22 cellular contexts compared by ENCODE assay signal in genomic region chr1:28981170-28981569, GRCh38.
"Had no signal": no experiment of that assay in that cellular context is flagged by ENCODE, and none has a peak within 500 bp of the region (broad histone marks: within the 10 kb centered on the region; RNA-seq: fewer than 3 reads in every experiment).

No MANE protein-coding gene starts in this region.

- H3K4me3 ChIP-seq: left ventricle myocardium inferior, prostate gland, right atrium auricular region, tibial artery had no signal

- H3K27me3 Mint-ChIP-seq: activated naive CD4-positive, alpha-beta T cell treated with anti-CD3 and anti-CD28 coated beads, Interleukin-2, amount 10 ng/mL, durations not matched to agents 7 days and 5 days; naive thymus-derived CD8-positive, alpha-beta T cell; T-cell had no signal

- ATAC-seq: naive thymus-derived CD8-positive, alpha-beta T cell; stimulated activated naive CD8-positive, alpha-beta T cell treated with anti-CD3 and anti-CD28 coated beads, Interleukin-15, Interleukin-2, amounts not matched to agents 100 U/mL and 50 U/mL, for 24 hours; T-cell had no signal

- H3K4me1 ChIP-seq: prostate gland, tibial artery had no signal

- H3K9me3 ChIP-seq: left ventricle myocardium inferior, prostate gland, right atrium auricular region, tibial artery had no signal

- DNase-seq: activated CD4-positive, alpha-beta T cell treated with anti-CD3 and anti-CD28 coated beads, Interleukin-2, amount 50 U/mL, for 4 hours; activated CD8-positive, alpha-beta memory T cell treated with anti-CD3 and anti-CD28 coated beads for 24 hours; activated CD8-positive, alpha-beta memory T cell treated with anti-CD3 and anti-CD28 coated beads, Interleukin-2, amount 50 U/mL, for 4 hours; activated naive CD4-positive, alpha-beta T cell treated with anti-CD3 and anti-CD28 coated beads, Interleukin-2, amount 10 ng/mL, durations not matched to agents 7 days and 5 days; activated T-cell treated with anti-CD3 and anti-CD28 coated beads, Interleukin-2, amount 50 U/mL, for 48 hours; central memory CD4-positive, alpha-beta T cell; dermis blood vessel endothelial cell; effector CD8-positive, alpha-beta T cell; erythroblast; hippocampal formation; left ventricle myocardium inferior; naive thymus-derived CD8-positive, alpha-beta T cell; stimulated activated CD4-positive, alpha-beta T cell treated with anti-CD3 and anti-CD28 coated beads, Interleukin-4, amount 100 ng/mL, for 4 hours; stimulated activated naive CD8-positive, alpha-beta T cell treated with anti-CD3 and anti-CD28 coated beads, Interleukin-15, Interleukin-2, amounts not matched to agents 100 U/mL and 50 U/mL, for 24 hours; substantia nigra; T-cell; tibial artery had no signal

- H3K4me3 Mint-ChIP-seq: activated naive CD4-positive, alpha-beta T cell treated with anti-CD3 and anti-CD28 coated beads, Interleukin-2, amount 10 ng/mL, durations not matched to agents 7 days and 5 days; T-cell; T-helper 2 cell treated with Interferon-gamma antibody and Interleukin-4, amounts not matched to agents 5 μg/mL and 100 μg/mL, for 36 hours had no signal

- FAIRE-seq: astrocyte, frontal cortex had no signal

- H3K27me3 ChIP-seq: right atrium auricular region, tibial artery had no signal

- H3K27ac ChIP-seq: left ventricle myocardium inferior, prostate gland, right atrium auricular region, tibial artery had no signal

- H3K9me3 Mint-ChIP-seq: naive thymus-derived CD8-positive, alpha-beta T cell; T-cell had no signal

- H3K36me3 ChIP-seq: left ventricle myocardium inferior, prostate gland, right atrium auricular region, tibial artery had no signal

- H3K27ac Mint-ChIP-seq: activated naive CD4-positive, alpha-beta T cell treated with anti-CD3 and anti-CD28 coated beads, Interleukin-2, amount 10 ng/mL, durations not matched to agents 7 days and 5 days; T-cell; T-helper 2 cell treated with Interferon-gamma antibody and Interleukin-4, amounts not matched to agents 5 μg/mL and 100 μg/mL, for 36 hours had no signal
